In the genomic region with DNA sequence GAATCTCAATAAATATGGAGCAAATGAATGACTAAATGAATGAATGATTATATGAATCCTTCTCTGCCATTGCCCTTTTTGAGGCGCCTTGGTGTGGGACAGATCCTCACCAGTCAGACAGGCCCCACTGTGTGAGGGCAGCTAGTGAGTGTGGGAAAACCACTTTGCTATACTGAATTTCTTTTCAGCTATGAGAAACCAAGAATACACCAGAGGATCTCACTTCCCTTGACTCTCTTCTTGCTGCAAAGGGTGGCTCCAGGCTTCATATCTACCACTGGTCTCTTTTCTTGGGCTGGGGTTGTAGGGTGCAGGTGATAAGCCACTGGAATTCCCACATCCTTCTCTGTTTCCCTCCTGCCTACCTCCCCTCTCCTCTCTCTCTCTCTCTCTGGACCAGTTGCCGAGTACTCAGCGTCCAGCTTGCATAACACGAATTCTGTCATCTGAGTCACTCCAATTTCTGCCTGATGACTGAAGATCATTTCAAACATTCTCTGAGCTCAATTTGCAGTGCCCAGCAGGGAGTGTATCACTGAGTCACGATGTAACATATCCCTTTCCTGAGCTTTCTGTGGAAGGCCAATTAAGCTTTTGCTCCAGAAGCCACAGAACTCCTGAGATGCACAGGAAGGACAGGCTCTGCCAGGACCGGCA, we compare ENCODE assay signal across 1 cellular context.
TF ChIP-seq lines count a peak whose summit lies in the region.

No MANE protein-coding gene starts in this region.

TF ChIP-seq in HepG2, 621 proteins besides CTCF, POLR2A, EP300 and RAD21 (continued from another document):
- TF ChIP-seq MED8 (CRISPR knock-in tag; IDR thresholded peaks at IDR 0.05; ENCODE audit: insufficient replicate concordance) (no peak), TAF15 (IDR thresholded peaks at IDR 0.05; ENCODE audit: low read depth, low read length, poor library complexity, severe bottlenecking) (no peak), NKX3-1 (CRISPR knock-in tag; IDR thresholded peaks at IDR 0.05) (no peak), DNMT1 (CRISPR knock-in tag; IDR thresholded peaks at IDR 0.05) (no peak)
- TF ChIP-seq, protein P1, sequence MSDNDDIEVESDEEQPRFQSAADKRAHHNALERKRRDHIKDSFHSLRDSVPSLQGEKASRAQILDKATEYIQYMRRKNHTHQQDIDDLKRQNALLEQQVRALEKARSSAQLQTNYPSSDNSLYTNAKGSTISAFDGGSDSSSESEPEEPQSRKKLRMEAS (IDR thresholded peaks at IDR 0.05), result no peak
- TF ChIP-seq, protein P2, sequence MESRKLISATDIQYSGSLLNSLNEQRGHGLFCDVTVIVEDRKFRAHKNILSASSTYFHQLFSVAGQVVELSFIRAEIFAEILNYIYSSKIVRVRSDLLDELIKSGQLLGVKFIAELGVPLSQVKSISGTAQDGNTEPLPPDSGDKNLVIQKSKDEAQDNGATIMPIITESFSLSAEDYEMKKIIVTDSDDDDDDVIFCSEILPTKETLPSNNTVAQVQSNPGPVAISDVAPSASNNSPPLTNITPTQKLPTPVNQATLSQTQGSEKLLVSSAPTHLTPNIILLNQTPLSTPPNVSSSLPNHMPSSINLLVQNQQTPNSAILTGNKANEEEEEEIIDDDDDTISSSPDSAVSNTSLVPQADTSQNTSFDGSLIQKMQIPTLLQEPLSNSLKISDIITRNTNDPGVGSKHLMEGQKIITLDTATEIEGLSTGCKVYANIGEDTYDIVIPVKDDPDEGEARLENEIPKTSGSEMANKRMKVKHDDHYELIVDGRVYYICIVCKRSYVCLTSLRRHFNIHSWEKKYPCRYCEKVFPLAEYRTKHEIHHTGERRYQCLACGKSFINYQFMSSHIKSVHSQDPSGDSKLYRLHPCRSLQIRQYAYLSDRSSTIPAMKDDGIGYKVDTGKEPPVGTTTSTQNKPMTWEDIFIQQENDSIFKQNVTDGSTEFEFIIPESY (CRISPR knock-in tag; IDR thresholded peaks at IDR 0.05), result no peak
TF ChIP-seq in HepG2: peak in this region for 0.
